In the genomic region with DNA sequence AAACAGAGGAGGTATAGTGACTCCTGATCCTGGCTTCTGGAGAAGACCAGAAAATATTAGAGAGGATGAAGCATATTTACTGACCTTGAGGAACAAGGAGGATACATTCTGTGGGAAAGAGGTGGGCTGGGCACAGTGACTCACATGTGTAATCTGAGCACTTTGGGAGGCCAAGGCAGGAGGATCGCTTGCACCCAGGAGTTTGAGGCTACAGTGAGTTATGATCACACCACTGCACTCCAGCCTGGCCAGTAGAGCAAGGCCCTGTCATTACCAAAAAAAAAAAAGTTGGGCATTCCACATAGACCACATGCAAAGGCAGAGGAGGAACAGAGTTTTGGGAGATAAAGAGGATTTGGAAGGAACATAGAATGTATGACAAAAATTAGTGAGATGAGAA, we compare ENCODE assay signal across 15 cellular contexts. TPM values are rescaled to one million over a fixed set of nuclear protein-coding genes. Genes with fewer than 3 reads are reported as not detected.
DNase-seq lines count a peak whose midpoint lies in the region; ATAC-seq and TF ChIP-seq lines count a peak whose summit lies in the region.
"Had no signal": no experiment of that assay in that cellular context is flagged by ENCODE, and none has a peak within 500 bp of the region (broad histone marks: within the 10 kb centered on the region; RNA-seq: fewer than 3 reads in every experiment).

No MANE protein-coding gene starts in this region.

- POLR2A ChIA-PET in CD4-positive, alpha-beta T cell (lab: Charles Lee): no interaction called here
- POLR2A ChIA-PET in HCT116 (lab: Charles Lee): no interaction called here

- CTCF ChIA-PET in CD4-positive, alpha-beta T cell (lab: Charles Lee): no interaction called here
- CTCF ChIA-PET in HCT116 (lab: Charles Lee): no interaction called here

- H3K36me3 Mint-ChIP-seq in CD4-positive, alpha-beta T cell (ENCODE audit: low read depth): peaks cover 28% of the 10 kb centered on the region
- peaks cover 21% of the 10 kb centered on the region for H3K36me3 Mint-ChIP-seq in activated T-helper 17 cell treated with anti-CD3 and anti-CD28 coated beads, Interleukin-2, amount 50 U/mL, for 72 hours (ENCODE audit: low read depth)
- peaks cover 12% of the 10 kb centered on the region for H3K36me3 Mint-ChIP-seq in stimulated activated memory B cell treated with anti-CD40 and anti-IgM and Interleukin-4, amounts not matched to agents 10 μg/mL and 1 μg/mL and 100 μg/mL, for 72 hours
- no peaks in the 10 kb centered on the region for H3K36me3 Mint-ChIP-seq in natural killer cell treated with Interleukin-12 subunit alpha and Interleukin-12 subunit beta and Interleukin-15 and Interleukin-18, amount 100 ng/mL, for 72 hours

- peaks cover 3 to 34% of the 10 kb centered on the region in 2 experiments; a peak in 3 of 4 replicates for H3K4me1 ChIP-seq in HCT116 (ENCODE audit: control insufficient read depth in 1 of 2, insufficient read depth in 2 of 2, low read length in 2 of 2)

- no peak for ATAC-seq in CD4-positive, alpha-beta T cell (ENCODE audit: poor library complexity)
- ATAC-seq in HCT116: no peak
- ATAC-seq in activated T-helper 17 cell treated with anti-CD3 and anti-CD28 coated beads, Interleukin-2, amount 50 U/mL, for 72 hours (replicated peaks): no peak
- no peak for ATAC-seq in stimulated activated memory B cell treated with anti-CD40 and anti-IgM and Interleukin-4, amounts not matched to agents 10 μg/mL and 1 μg/mL and 100 μg/mL, for 72 hours
- ATAC-seq in natural killer cell treated with Interleukin-12 subunit alpha and Interleukin-12 subunit beta and Interleukin-15 and Interleukin-18, amount 100 ng/mL, for 72 hours: no peak
- ATAC-seq: A549; CD8-positive, alpha-beta T cell had no signal

- no peak overlapping the region for H2AFZ ChIP-seq in HCT116 (ENCODE audit: low read depth, low read length, poor library complexity, severe bottlenecking)

- H3K4me2 ChIP-seq in HCT116 (ENCODE audit: low read length): peak overlapping the region; percentile 99; the same call in 1 of the 2 replicates
- H3K4me2 ChIP-seq: A549 had no signal

- no peaks in the 10 kb centered on the region for H3K27me3 Mint-ChIP-seq in CD4-positive, alpha-beta T cell
- no peaks in the 10 kb centered on the region for H3K27me3 Mint-ChIP-seq in activated T-helper 17 cell treated with anti-CD3 and anti-CD28 coated beads, Interleukin-2, amount 50 U/mL, for 72 hours
- no peaks in the 10 kb centered on the region for H3K27me3 Mint-ChIP-seq in stimulated activated memory B cell treated with anti-CD40 and anti-IgM and Interleukin-4, amounts not matched to agents 10 μg/mL and 1 μg/mL and 100 μg/mL, for 72 hours
- H3K27me3 Mint-ChIP-seq in natural killer cell treated with Interleukin-12 subunit alpha and Interleukin-12 subunit beta and Interleukin-15 and Interleukin-18, amount 100 ng/mL, for 72 hours: no peaks in the 10 kb centered on the region

- no peak overlapping the region for H3K9ac ChIP-seq in HCT116 (ENCODE audit: low read length)

- peak overlapping the region; percentile 94 for H3K27ac Mint-ChIP-seq in CD4-positive, alpha-beta T cell
- H3K27ac Mint-ChIP-seq in activated T-helper 17 cell treated with anti-CD3 and anti-CD28 coated beads, Interleukin-2, amount 50 U/mL, for 72 hours: no peak overlapping the region
- H3K27ac Mint-ChIP-seq in stimulated activated memory B cell treated with anti-CD40 and anti-IgM and Interleukin-4, amounts not matched to agents 10 μg/mL and 1 μg/mL and 100 μg/mL, for 72 hours: peak overlapping the region; percentile 11
- no peak overlapping the region for H3K27ac Mint-ChIP-seq in natural killer cell treated with Interleukin-12 subunit alpha and Interleukin-12 subunit beta and Interleukin-15 and Interleukin-18, amount 100 ng/mL, for 72 hours
- H3K27ac Mint-ChIP-seq: CD8-positive, alpha-beta T cell had no signal

- H3K9me2 ChIP-seq in HCT116 (ENCODE audit: insufficient read depth): no peaks in the 10 kb centered on the region

- H3K27ac ChIP-seq in CD4-positive, alpha-beta T cell (ENCODE audit: low read depth, low read length): no peak overlapping the region
- no peak overlapping the region for H3K27ac ChIP-seq in HCT116 (ENCODE audit: low read depth, low read length)
- H3K27ac ChIP-seq: A549, C4-2B had no signal

- intact Hi-C loops in CD4-positive, alpha-beta T cell (cut with DNase I, micrococcal nuclease): loop anchor here (5.0 to 10.0 kb wide), 4 partner anchors 47 to 1120 kb away; a partner anchor contains a TSS
- intact Hi-C loops in HCT116 (cut with micrococcal nuclease): loop anchor here (5.0 kb wide), 1 partner anchor 852 kb away; no protein-coding TSS in a partner anchor

- no peaks in the 10 kb centered on the region for H3K9me3 ChIP-seq in CD4-positive, alpha-beta T cell (ENCODE audit: control insufficient read depth, low read length)
- H3K9me3 ChIP-seq in HCT116 (ENCODE audit: control insufficient read depth in 1 of 2, insufficient read depth in 1 of 2, low read depth in 1 of 2, low read length in 2 of 2) (no peaks in the 10 kb centered on the region), MG63 (no peaks in the 10 kb centered on the region)
- H3K9me3 ChIP-seq: A549, BE2C had no signal

- H3K4me3 ChIP-seq in HCT116 (replicated peaks in 1 of 2; ENCODE audit: low read depth in 1 of 2, low read length in 2 of 2) (no peak overlapping the region), MG63 (no peak overlapping the region)
- H3K4me3 ChIP-seq: A549 had no signal

- peaks cover 5% of the 10 kb centered on the region for H3K79me2 ChIP-seq in HCT116 (ENCODE audit: insufficient read depth, low read length)

- no peaks in the 10 kb centered on the region for H3K27me3 ChIP-seq in CD4-positive, alpha-beta T cell (ENCODE audit: control insufficient read depth, insufficient read depth, low read length)
- H3K27me3 ChIP-seq in HCT116 (ENCODE audit: insufficient read depth, low read length) (no peaks in the 10 kb centered on the region), MG63 (no peaks in the 10 kb centered on the region)
- H3K27me3 ChIP-seq: BE2C had no signal

- H3K36me3 ChIP-seq in HCT116 (ENCODE audit: control insufficient read depth in 1 of 2, insufficient read depth in 2 of 2, low read length in 2 of 2): no peaks in the 10 kb centered on the region
- no peaks in the 10 kb centered on the region for H3K36me3 ChIP-seq in MG63
- H3K36me3 ChIP-seq: BE2C had no signal

- H3K4me3 Mint-ChIP-seq in CD4-positive, alpha-beta T cell: no peak overlapping the region
- H3K4me3 Mint-ChIP-seq in activated T-helper 17 cell treated with anti-CD3 and anti-CD28 coated beads, Interleukin-2, amount 50 U/mL, for 72 hours: peak overlapping the region; percentile 93
- H3K4me3 Mint-ChIP-seq in stimulated activated memory B cell treated with anti-CD40 and anti-IgM and Interleukin-4, amounts not matched to agents 10 μg/mL and 1 μg/mL and 100 μg/mL, for 72 hours: no peak overlapping the region
- no peak overlapping the region for H3K4me3 Mint-ChIP-seq in natural killer cell treated with Interleukin-12 subunit alpha and Interleukin-12 subunit beta and Interleukin-15 and Interleukin-18, amount 100 ng/mL, for 72 hours
- H3K4me3 Mint-ChIP-seq: CD8-positive, alpha-beta T cell had no signal

- DNase-seq in CD4-positive, alpha-beta T cell: no peak
- DNase-seq in HCT116 (ENCODE audit: low read depth, low spot score): no peak
- no peak for DNase-seq in HPDE6-E6E7 (ENCODE audit: extremely low spot score)
- DNase-seq in MG63: no peak
- no peak for DNase-seq in natural killer cell treated with Interleukin-12 subunit alpha and Interleukin-12 subunit beta and Interleukin-15 and Interleukin-18, amount 100 ng/mL, for 72 hours (ENCODE audit: low spot score)
- DNase-seq: BE2C; CD8-positive, alpha-beta T cell; COR-L47; DND-41; GDM1; HCEC 1CT had no signal

- H3K4me1 Mint-ChIP-seq in CD4-positive, alpha-beta T cell (ENCODE audit: low read depth): peaks cover 38% of the 10 kb centered on the region
- H3K4me1 Mint-ChIP-seq in activated T-helper 17 cell treated with anti-CD3 and anti-CD28 coated beads, Interleukin-2, amount 50 U/mL, for 72 hours: peaks cover 15% of the 10 kb centered on the region
- peaks cover 22% of the 10 kb centered on the region for H3K4me1 Mint-ChIP-seq in stimulated activated memory B cell treated with anti-CD40 and anti-IgM and Interleukin-4, amounts not matched to agents 10 μg/mL and 1 μg/mL and 100 μg/mL, for 72 hours
- H3K4me1 Mint-ChIP-seq in natural killer cell treated with Interleukin-12 subunit alpha and Interleukin-12 subunit beta and Interleukin-15 and Interleukin-18, amount 100 ng/mL, for 72 hours (ENCODE audit: low read depth in 2 of 2): peaks cover 19 to 22% of the 10 kb centered on the region in 2 donors

- BruUV-seq in HCT116 (replicated peaks; lab: Mats Ljungman, UMichigan): no TSS peak

- TF ChIP-seq CTCF in CD4-positive, alpha-beta T cell (IDR thresholded peaks at IDR 0.05): no peak
- TF ChIP-seq CTCF in HCT116 (IDR thresholded peaks at IDR 0.05 in 2 of 3, conservative IDR thresholded peaks at IDR 0.05 in 1 of 3; ENCODE audit: borderline replicate concordance in 1 of 3, insufficient read depth in 1 of 3, low read depth in 2 of 3, low read length in 2 of 3): no peak

- RAD21 ChIA-PET in HCT116 (lab: Charles Lee; ENCODE audit: low non-redundant PET in 1 of 2, low total read pairs in 2 of 2, uncharacterized antibody in 2 of 2, unreplicated experiment in 2 of 2): no interaction called here

- H4K20me1 ChIP-seq in HCT116 (ENCODE audit: insufficient read depth): no peaks in the 10 kb centered on the region

- TF ChIP-seq RAD21 in HCT116 (IDR thresholded peaks at IDR 0.05; ENCODE audit: low read depth): no peak

- H3K9me3 Mint-ChIP-seq in CD4-positive, alpha-beta T cell: no peaks in the 10 kb centered on the region
- no peaks in the 10 kb centered on the region for H3K9me3 Mint-ChIP-seq in activated T-helper 17 cell treated with anti-CD3 and anti-CD28 coated beads, Interleukin-2, amount 50 U/mL, for 72 hours
- H3K9me3 Mint-ChIP-seq in stimulated activated memory B cell treated with anti-CD40 and anti-IgM and Interleukin-4, amounts not matched to agents 10 μg/mL and 1 μg/mL and 100 μg/mL, for 72 hours: no peaks in the 10 kb centered on the region
- H3K9me3 Mint-ChIP-seq in natural killer cell treated with Interleukin-12 subunit alpha and Interleukin-12 subunit beta and Interleukin-15 and Interleukin-18, amount 100 ng/mL, for 72 hours: no peaks in the 10 kb centered on the region
- H3K9me3 Mint-ChIP-seq: CD8-positive, alpha-beta T cell had no signal

- no peak for TF ChIP-seq POLR2A in HCT116 (IDR thresholded peaks at IDR 0.05; ENCODE audit: borderline replicate concordance, extremely low read depth, insufficient read depth, insufficient read length)

TF ChIP-seq in HCT116, 20 proteins besides CTCF, POLR2A, EP300 and RAD21 (continues in another document):
- TF ChIP-seq, protein P1, sequence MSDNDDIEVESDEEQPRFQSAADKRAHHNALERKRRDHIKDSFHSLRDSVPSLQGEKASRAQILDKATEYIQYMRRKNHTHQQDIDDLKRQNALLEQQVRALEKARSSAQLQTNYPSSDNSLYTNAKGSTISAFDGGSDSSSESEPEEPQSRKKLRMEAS (IDR thresholded peaks at IDR 0.05): no peak

RNA-seq across cellular contexts. Expression of a gene that starts 4.4 kb away (rescaled TPM):
- total RNA-seq in CD4-positive, alpha-beta T cell: 10 to 100 TPM; 21.3 to 22.5 TPM
- 19.5 TPM for total RNA-seq in HCT116 (2021; ENCODE audit: unreplicated experiment)
- polyA plus RNA-seq in HCT116 (2012): 9.5 and 12.2 TPM in 2 replicates
- total RNA-seq in activated T-helper 17 cell treated with anti-CD3 and anti-CD28 coated beads, Interleukin-2, amount 50 U/mL, for 72 hours: 10 to 100 TPM; 25.9 to 27.4 TPM
- 12.8 and 26.1 TPM in 2 replicates for total RNA-seq in MG63 (2014; rRNA removed; shearing (Covaris generic); ENCODE audit: low replicate concordance)
- total RNA-seq in natural killer cell treated with Interleukin-12 subunit alpha and Interleukin-12 subunit beta and Interleukin-15 and Interleukin-18, amount 100 ng/mL, for 72 hours: 10 to 100 TPM; 21.9 to 32.8 TPM

Comparison
In these comparisons a context has a peak if more than half of its experiments do, and no peak if none do; other contexts are left out.
1. H3K27ac Mint-ChIP-seq: peak in CD4-positive, alpha-beta T cell (single experiment) and stimulated activated memory B cell treated with anti-CD40 and anti-IgM and Interleukin-4, amounts not matched to agents 10 μg/mL and 1 μg/mL and 100 μg/mL, for 72 hours (single experiment); none in activated T-helper 17 cell treated with anti-CD3 and anti-CD28 coated beads, Interleukin-2, amount 50 U/mL, for 72 hours (single experiment) and natural killer cell treated with Interleukin-12 subunit alpha and Interleukin-12 subunit beta and Interleukin-15 and Interleukin-18, amount 100 ng/mL, for 72 hours (0 of 2).